In the genomic region with DNA sequence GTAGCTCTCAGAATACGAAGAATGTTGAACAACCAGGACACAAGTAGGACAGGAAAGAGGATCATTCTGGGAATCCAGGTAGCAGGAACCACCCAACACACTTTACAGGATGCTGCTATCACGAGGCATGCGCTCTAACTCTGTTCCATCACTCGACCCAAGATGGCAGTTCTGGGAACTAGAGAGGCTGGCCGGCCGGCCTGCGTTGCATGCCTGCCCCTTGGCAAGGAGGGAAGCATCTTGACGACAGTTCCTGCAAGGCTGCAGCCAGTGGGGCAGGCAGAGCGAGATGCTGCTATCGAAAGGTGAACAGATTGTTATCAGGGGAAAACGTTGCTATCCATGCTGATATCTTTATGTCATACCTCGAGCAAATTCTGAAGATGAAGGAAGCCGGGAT, we compare ENCODE assay signal across 9 cellular contexts. TPM values are rescaled to one million over a fixed set of nuclear protein-coding genes. Genes with fewer than 3 reads are reported as not detected.
"Had no signal": no experiment of that assay in that cellular context is flagged by ENCODE, and none has a peak within 500 bp of the region (broad histone marks: within the 10 kb centered on the region; RNA-seq: fewer than 3 reads in every experiment).

No MANE protein-coding gene starts in this region.

- H2AFZ ChIP-seq: GM23248 had no signal

- H3K9me3 Mint-ChIP-seq: H9, HFFc6 had no signal

- DNase-seq: GM23248, GOT3, H7, H9, HCEC 1CT, HFFc6 had no signal

- H3K4me1 ChIP-seq: HAP-1 had no signal

- H3K36me3 ChIP-seq: HAP-1 had no signal

- H3K9me3 ChIP-seq: HAP-1 had no signal

- H3K4me3 ChIP-seq: GM23248, HAP-1 had no signal

- H3K4me3 Mint-ChIP-seq: H9, HFFc6 had no signal

- H3K27ac Mint-ChIP-seq: HFFc6 had no signal

- H3K27ac ChIP-seq: GM23248 had no signal

RNA-seq across cellular contexts. Expression of a gene that starts 48.2 kb away (rescaled TPM):
- total RNA-seq: GM23248, H1, H4, H7, H9 had no signal
- polyA plus RNA-seq: GM23248, H1 had no signal

RNA-seq across cellular contexts. Expression of a gene that starts 55.1 kb away (rescaled TPM):
- total RNA-seq: GM23248, H1, H4, H9 had no signal
